26 cellular contexts compared by ENCODE assay signal in genomic region chr1:4598561-4598960, GRCh38. TPM values are rescaled to one million over a fixed set of nuclear protein-coding genes. Genes with fewer than 3 reads are reported as not detected.
"Had no signal": no experiment of that assay in that cellular context is flagged by ENCODE, and none has a peak within 500 bp of the region (broad histone marks: within the 10 kb centered on the region; RNA-seq: fewer than 3 reads in every experiment).

No MANE protein-coding gene starts in this region.

- H3K36me3 Mint-ChIP-seq: naive thymus-derived CD8-positive, alpha-beta T cell had no signal

- H3K9me3 ChIP-seq: gastrocnemius medialis, left lung, neutrophil, pancreas, right lobe of liver, thoracic aorta, tibial nerve, upper lobe of right lung, uterus had no signal

- H3K9me3 Mint-ChIP-seq: effector memory CD8-positive, alpha-beta T cell; naive thymus-derived CD8-positive, alpha-beta T cell; nephron progenitor cell had no signal

- H3K27me3 ChIP-seq: pancreas, right lobe of liver, tibial nerve, uterus had no signal

- H3K4me3 ChIP-seq: coronary artery, gastrocnemius medialis, left lung, pancreas, right lobe of liver, smooth muscle cell, thoracic aorta, tibial nerve, upper lobe of right lung, uterus had no signal

- H3K4me1 Mint-ChIP-seq: nephron progenitor cell had no signal

- H3K4me3 Mint-ChIP-seq: effector memory CD8-positive, alpha-beta T cell; naive thymus-derived CD8-positive, alpha-beta T cell; nephron progenitor cell had no signal

- H3K27ac ChIP-seq: coronary artery, gastrocnemius medialis, left lung, neutrophil, pancreas, right lobe of liver, thoracic aorta, tibial nerve, upper lobe of right lung, uterus had no signal

- H3K27ac Mint-ChIP-seq: effector memory CD8-positive, alpha-beta T cell; naive thymus-derived CD8-positive, alpha-beta T cell; nephron progenitor cell; progenitor cell of endocrine pancreas had no signal

- H3K4me2 ChIP-seq: smooth muscle cell had no signal

- H3K36me3 ChIP-seq: gastrocnemius medialis, left lung, neutrophil, pancreas, right lobe of liver, thoracic aorta, tibial nerve, upper lobe of right lung, uterus had no signal

- H3K4me1 ChIP-seq: gastrocnemius medialis, left lung, pancreas, right lobe of liver, tibial nerve, upper lobe of right lung, uterus had no signal

- ATAC-seq: effector memory CD8-positive, alpha-beta T cell; gastrocnemius medialis; left lung; naive thymus-derived CD8-positive, alpha-beta T cell; pancreas; right lobe of liver; upper lobe of right lung had no signal

- DNase-seq: dermis blood vessel endothelial cell; effector memory CD8-positive, alpha-beta T cell; gastrocnemius medialis; kidney; left lung; mesendoderm; naive thymus-derived CD8-positive, alpha-beta T cell; nephron progenitor cell; pancreas; right lobe of liver; stimulated activated CD4-positive, alpha-beta T cell treated with anti-CD3 and anti-CD28 coated beads, Interleukin-12 subunit alpha, Interleukin-12 subunit beta, amount 100 ng/mL, for 4 hours; stimulated activated CD4-positive, alpha-beta T cell treated with anti-CD3 and anti-CD28 coated beads, Interleukin-1b, Interleukin-23, amount 100 ng/mL, for 48 hours; stimulated activated CD4-positive, alpha-beta T cell treated with anti-CD3 and anti-CD28 coated beads, Interleukin-4, amount 100 ng/mL, for 1 hour; stimulated activated CD8-positive, alpha-beta memory T cell treated with anti-CD3 and anti-CD28 coated beads, Interleukin-4, amount 100 ng/mL, for 48 hours; stimulated activated naive CD4-positive, alpha-beta T cell; substantia nigra; upper lobe of right lung; uterus had no signal

RNA-seq across cellular contexts. Expression of gene AJAP1, which starts 55.8 kb away (rescaled TPM):
- total RNA-seq: lung microvascular endothelial cell, myocyte had no signal
